ENCODE assay signal across 10 cellular contexts in genomic region chr6:30542404-30542725, GRCh38. TPM values are rescaled to one million over a fixed set of nuclear protein-coding genes. Genes with fewer than 3 reads are reported as not detected.
DNase-seq lines count a peak whose midpoint lies in the region; ATAC-seq, FAIRE-seq and TF ChIP-seq lines count a peak whose summit lies in the region.
"Had no signal": no experiment of that assay in that cellular context is flagged by ENCODE, and none has a peak within 500 bp of the region (broad histone marks: within the 10 kb centered on the region; RNA-seq: fewer than 3 reads in every experiment).

No MANE protein-coding gene starts in this region.

- WGBS in testis, 2 donors: 20 to 27% methylated on average over 4 of the region's 4 CpGs

- peak overlapping the region; percentile 78 for H2AFZ ChIP-seq in endothelial cell of umbilical vein (ENCODE audit: low read depth, low read length)

- intact Hi-C loops in endothelial cell of umbilical vein (cut with micrococcal nuclease) (loop anchor here (5.0 kb wide), 3 partner anchors 130 to 545 kb away; partner anchors contain the start of gene DHX16), testis (cut with DNase I; ENCODE audit: low total_unique reads) (no loop called here)

- no peaks in the 10 kb centered on the region for H3K79me2 ChIP-seq in endothelial cell of umbilical vein (ENCODE audit: control insufficient read depth, insufficient read depth, low read length)

- H3K9me3 ChIP-seq in endothelial cell of umbilical vein (replicated peaks; ENCODE audit: control insufficient read depth, insufficient read depth, low read length) (no peaks in the 10 kb centered on the region), testis (no peaks in the 10 kb centered on the region)
- H3K9me3 ChIP-seq: prostate gland had no signal

- FAIRE-seq in endothelial cell of umbilical vein (lab: Jason Lieb, UNC): no peak

- H3K9me1 ChIP-seq in endothelial cell of umbilical vein (replicated peaks; ENCODE audit: control insufficient read depth, extremely low read depth, insufficient read depth, low read length): no peaks in the 10 kb centered on the region

- no TSS peak for BruUV-seq in endothelial cell of umbilical vein (replicated peaks; lab: Mats Ljungman, UMichigan)

- H3K27ac ChIP-seq in endothelial cell of umbilical vein (ENCODE audit: insufficient read depth, low read depth, low read length): peak overlapping the region; percentile 81
- H3K27ac ChIP-seq in testis: no peak overlapping the region
- H3K27ac ChIP-seq: prostate gland had no signal

- peak overlapping the region; percentile 92 for H3K4me2 ChIP-seq in endothelial cell of umbilical vein (ENCODE audit: insufficient read depth, low read length)

- dilution Hi-C loops in endothelial cell of umbilical vein (cut with MboI; ENCODE audit: extremely low pct_ligation_motif_present, low sequenced_read_pairs): no loop called here

- H3K9ac ChIP-seq in endothelial cell of umbilical vein (replicated peaks; ENCODE audit: extremely low read depth, insufficient read depth, low read length): peak overlapping the region; percentile 34

- no peak for TF ChIP-seq CTCF in endothelial cell of umbilical vein (IDR thresholded peaks at IDR 0.05; ENCODE audit: extremely low read depth in 1 of 2, insufficient read depth in 1 of 2, low read depth in 1 of 2, low read length in 2 of 2)
- TF ChIP-seq CTCF in testis (IDR thresholded peaks at IDR 0.05): no peak

- TF ChIP-seq POLR2A in endothelial cell of umbilical vein (IDR thresholded peaks at IDR 0.05; ENCODE audit: low read depth, low read length) (no peak), testis (IDR thresholded peaks at IDR 0.05) (no peak)

- H3K4me3 Mint-ChIP-seq in activated CD8-positive, alpha-beta memory T cell treated with anti-CD3 and anti-CD28 coated beads, Interleukin-2, amount 10 ng/mL, durations not matched to agents 7 days and 5 days: peak overlapping the region; percentile 76
- peak overlapping the region; percentile 78 to 81 (median 81) for H3K4me3 Mint-ChIP-seq in T-cell
- peak overlapping the region; percentile 70 to 78 for H3K4me3 Mint-ChIP-seq in stimulated activated naive CD8-positive, alpha-beta T cell treated with anti-CD3 and anti-CD28 coated beads, Interleukin-15, amount 100 ng/mL, for 72 hours

- POLR2A ChIA-PET in T-cell (lab: Charles Lee) (interaction anchor here (0.6 to 1.7 kb wide), 9 partner anchors 9 to 658 kb away, joined by 3 to 30 read pairs (median 5); no protein-coding TSS in a partner anchor), endothelial cell of umbilical vein (lab: Charles Lee) (interaction anchor here (0.6 to 2.5 kb wide), 3 partner anchors 10 to 52 kb away, joined by 3 to 9 read pairs (median 5); no protein-coding TSS in a partner anchor)

- ATAC-seq in activated CD8-positive, alpha-beta memory T cell treated with anti-CD3 and anti-CD28 coated beads, Interleukin-2, amount 10 ng/mL, durations not matched to agents 7 days and 5 days: peak; percentile 43
- ATAC-seq in T-cell (replicated peaks in 1 of 4): peak; percentile 66 to 81 (median 72)
- peak; percentile 63 for ATAC-seq in stimulated activated naive CD8-positive, alpha-beta T cell treated with anti-CD3 and anti-CD28 coated beads, Interleukin-15, amount 100 ng/mL, for 72 hours

- no peaks in the 10 kb centered on the region for H4K20me1 ChIP-seq in endothelial cell of umbilical vein (replicated peaks; ENCODE audit: control insufficient read depth, extremely low read depth, insufficient read depth, low read length)

- peak; percentile 52 for DNase-seq in activated CD8-positive, alpha-beta memory T cell treated with anti-CD3 and anti-CD28 coated beads, Interleukin-2, amount 10 ng/mL, durations not matched to agents 7 days and 5 days
- no peak for DNase-seq in activated CD8-positive, alpha-beta memory T cell treated with anti-CD3 and anti-CD28 coated beads, Interleukin-2, amount 50 U/mL, for 4 hours
- DNase-seq in T-cell (peak in 22 of 34 experiments; percentile 20 to 55 (median 33)), endothelial cell of umbilical vein (ENCODE audit: low read depth, low spot score) (peak; percentile 36), NCI-H2171 (lab: John Stamatoyannopoulos, UW) (no peak), T1000 (lab: John Stamatoyannopoulos, UW) (no peak), testis (no peak)
- no peak for DNase-seq in stimulated activated naive CD8-positive, alpha-beta T cell treated with anti-CD3 and anti-CD28 coated beads, Interleukin-15, amount 100 ng/mL, for 72 hours
- DNase-seq: NCI-H446 had no signal

- H3K36me3 ChIP-seq in endothelial cell of umbilical vein (ENCODE audit: control insufficient read depth in 2 of 2, extremely low read depth in 1 of 2, insufficient read depth in 2 of 2, low read length in 2 of 2) (peaks cover 0 to 5% of the 10 kb centered on the region in 2 experiments), testis (ENCODE audit: low read depth, missing control alignments) (no peaks in the 10 kb centered on the region)
- H3K36me3 ChIP-seq: prostate gland had no signal

- H3K4me3 ChIP-seq in endothelial cell of umbilical vein (replicated peaks in 1 of 3; ENCODE audit: insufficient read depth in 1 of 3, low read depth in 1 of 3, low read length in 3 of 3): peak overlapping the region in 1 of 3 experiments; percentile 47
- H3K4me3 ChIP-seq in testis: no peak overlapping the region

- H3K27me3 Mint-ChIP-seq in activated CD8-positive, alpha-beta memory T cell treated with anti-CD3 and anti-CD28 coated beads, Interleukin-2, amount 10 ng/mL, durations not matched to agents 7 days and 5 days: no peaks in the 10 kb centered on the region
- no peaks in the 10 kb centered on the region for H3K27me3 Mint-ChIP-seq in T-cell
- H3K27me3 Mint-ChIP-seq in stimulated activated naive CD8-positive, alpha-beta T cell treated with anti-CD3 and anti-CD28 coated beads, Interleukin-15, amount 100 ng/mL, for 72 hours: no peaks in the 10 kb centered on the region

- no peaks in the 10 kb centered on the region for H3K9me3 Mint-ChIP-seq in activated CD8-positive, alpha-beta memory T cell treated with anti-CD3 and anti-CD28 coated beads, Interleukin-2, amount 10 ng/mL, durations not matched to agents 7 days and 5 days (ENCODE audit: low read depth)
- H3K9me3 Mint-ChIP-seq in T-cell: no peaks in the 10 kb centered on the region
- no peaks in the 10 kb centered on the region for H3K9me3 Mint-ChIP-seq in stimulated activated naive CD8-positive, alpha-beta T cell treated with anti-CD3 and anti-CD28 coated beads, Interleukin-15, amount 100 ng/mL, for 72 hours

- CTCF ChIA-PET in activated CD8-positive, alpha-beta memory T cell treated with anti-CD3 and anti-CD28 coated beads, Interleukin-2, amount 10 ng/mL, durations not matched to agents 7 days and 5 days (lab: Charles Lee): interaction anchor here (0.9 to 12.0 kb wide), 30 partner anchors 11 to 189 kb away, joined by 3 to 305 read pairs (median 14); partner anchors contain the start of genes ABCF1, DHX16 and TUBB
- CTCF ChIA-PET in T-cell (lab: Charles Lee): interaction anchor here (0.6 to 4.8 kb wide), 16 partner anchors 9 to 188 kb away, joined by 3 to 73 read pairs (median 11); partner anchors contain the start of genes ABCF1 (in 1 of the 2) and PRR3 (in 1 of the 2)
- CTCF ChIA-PET in endothelial cell of umbilical vein (lab: Charles Lee): interaction anchor here (1.0 to 13.7 kb wide), 22 partner anchors 9 to 189 kb away, joined by 3 to 522 read pairs (median 12); partner anchors contain the start of genes ABCF1, DHX16, GNL1 and PRR3

- H3K4me1 Mint-ChIP-seq in activated CD8-positive, alpha-beta memory T cell treated with anti-CD3 and anti-CD28 coated beads, Interleukin-2, amount 10 ng/mL, durations not matched to agents 7 days and 5 days: peaks cover 32% of the 10 kb centered on the region
- peaks cover 34 to 37% (median 35%) of the 10 kb centered on the region in 3 donors for H3K4me1 Mint-ChIP-seq in T-cell
- H3K4me1 Mint-ChIP-seq in stimulated activated naive CD8-positive, alpha-beta T cell treated with anti-CD3 and anti-CD28 coated beads, Interleukin-15, amount 100 ng/mL, for 72 hours: peaks cover 37% of the 10 kb centered on the region

- H3K4me1 ChIP-seq in endothelial cell of umbilical vein (ENCODE audit: control insufficient read depth, extremely low read depth, insufficient read depth, low read length) (peaks cover 29% of the 10 kb centered on the region), testis (peaks cover 6% of the 10 kb centered on the region)
- H3K4me1 ChIP-seq: prostate gland had no signal

- no peaks in the 10 kb centered on the region for H3K27me3 ChIP-seq in endothelial cell of umbilical vein (ENCODE audit: control insufficient read depth in 2 of 2, insufficient read depth in 2 of 2, low read length in 2 of 2)
- H3K27me3 ChIP-seq in testis: no peaks in the 10 kb centered on the region

- peaks cover 3% of the 10 kb centered on the region for H3K36me3 Mint-ChIP-seq in activated CD8-positive, alpha-beta memory T cell treated with anti-CD3 and anti-CD28 coated beads, Interleukin-2, amount 10 ng/mL, durations not matched to agents 7 days and 5 days
- H3K36me3 Mint-ChIP-seq in T-cell: peaks cover 7% of the 10 kb centered on the region

- peak overlapping the region; percentile 87 for H3K27ac Mint-ChIP-seq in activated CD8-positive, alpha-beta memory T cell treated with anti-CD3 and anti-CD28 coated beads, Interleukin-2, amount 10 ng/mL, durations not matched to agents 7 days and 5 days
- peak overlapping the region; percentile 91 to 95 for H3K27ac Mint-ChIP-seq in T-cell
- peak overlapping the region; percentile 10 for H3K27ac Mint-ChIP-seq in stimulated activated naive CD8-positive, alpha-beta T cell treated with anti-CD3 and anti-CD28 coated beads, Interleukin-15, amount 100 ng/mL, for 72 hours

RNA-seq across cellular contexts. Expression of gene GNL1, which starts 13.9 kb away (rescaled TPM):
- total RNA-seq in activated CD8-positive, alpha-beta memory T cell treated with anti-CD3 and anti-CD28 coated beads, Interleukin-2, amount 10 ng/mL, durations not matched to agents 7 days and 5 days: 10 to 100 TPM; 64.0 to 73.5 TPM
- total RNA-seq in T-cell (100 to 1,000 TPM in 2 of 5 donors, 10 to 100 TPM in 3; 65.5 to 167 (median 72.9) TPM), endothelial cell of umbilical vein (87.3 and 103 TPM in 2 replicates), testis (10 to 100 TPM; 68.7 to 72.8 TPM)
- polyA plus RNA-seq in endothelial cell of umbilical vein (58.4 and 63.1 TPM in 2 replicates), testis (ENCODE audit: insufficient read depth, low read depth, low replicate concordance) (205 TPM)
- polyA plus RNA-seq in endothelial cell of umbilical vein (2011; cell fraction: cytosol; rRNA removed): 48.2 and 59.3 TPM in 2 replicates
- polyA plus RNA-seq in endothelial cell of umbilical vein (2011; cell fraction: nucleus; rRNA removed): 60.5 and 77.4 TPM in 2 replicates
- 60.2 and 63.8 TPM in 2 replicates for polyA plus RNA-seq in endothelial cell of umbilical vein (2012)
- 53.5 and 54.4 TPM in 2 replicates for polyA minus RNA-seq in endothelial cell of umbilical vein
- 19.0 TPM for polyA minus RNA-seq in endothelial cell of umbilical vein (2011; cell fraction: cytosol; rRNA and poly(A)+ RNA removed)
- polyA minus RNA-seq in endothelial cell of umbilical vein (2011; cell fraction: nucleus; rRNA and poly(A)+ RNA removed): 22.0 and 23.6 TPM in 2 replicates

RNA-seq across cellular contexts. Expression of gene PRR3, which starts 14.7 kb away (rescaled TPM):
- 10 to 100 TPM; 19.5 to 23.6 TPM for total RNA-seq in activated CD8-positive, alpha-beta memory T cell treated with anti-CD3 and anti-CD28 coated beads, Interleukin-2, amount 10 ng/mL, durations not matched to agents 7 days and 5 days
- total RNA-seq in T-cell (10 to 100 TPM; 12.8 to 22.1 (median 19.7) TPM), endothelial cell of umbilical vein (10.6 and 12.0 TPM in 2 replicates), testis (10 to 100 TPM; 11.2 to 22.9 TPM)
- polyA plus RNA-seq in endothelial cell of umbilical vein (22.3 and 23.3 TPM in 2 replicates), testis (ENCODE audit: insufficient read depth, low read depth, low replicate concordance) (11.0 TPM)
- 12.1 and 12.9 TPM in 2 replicates for polyA plus RNA-seq in endothelial cell of umbilical vein (2011; cell fraction: cytosol; rRNA removed)
- 13.5 and 15.0 TPM in 2 replicates for polyA plus RNA-seq in endothelial cell of umbilical vein (2011; cell fraction: nucleus; rRNA removed)
- polyA plus RNA-seq in endothelial cell of umbilical vein (2012): 6.6 and 8.4 TPM in 2 replicates
- polyA minus RNA-seq in endothelial cell of umbilical vein: 15.3 and 22.2 TPM in 2 replicates
- polyA minus RNA-seq in endothelial cell of umbilical vein (2011; cell fraction: cytosol; rRNA and poly(A)+ RNA removed): 22.1 TPM
- 7.6 and 12.0 TPM in 2 replicates for polyA minus RNA-seq in endothelial cell of umbilical vein (2011; cell fraction: nucleus; rRNA and poly(A)+ RNA removed)

RNA-seq across cellular contexts. Expression of gene ABCF1, which starts 28.9 kb away (rescaled TPM):
- total RNA-seq in activated CD8-positive, alpha-beta memory T cell treated with anti-CD3 and anti-CD28 coated beads, Interleukin-2, amount 10 ng/mL, durations not matched to agents 7 days and 5 days: 10 to 100 TPM; 73.8 to 98.6 TPM
- total RNA-seq in T-cell (10 to 100 TPM; 61.1 to 89.9 (median 73.8) TPM), endothelial cell of umbilical vein (55.8 and 60.3 TPM in 2 replicates), testis (10 to 100 TPM; 63.2 to 67.1 TPM)
- polyA plus RNA-seq in endothelial cell of umbilical vein (29.0 and 34.0 TPM in 2 replicates), testis (ENCODE audit: insufficient read depth, low read depth, low replicate concordance) (104 TPM)
- 37.2 and 42.3 TPM in 2 replicates for polyA plus RNA-seq in endothelial cell of umbilical vein (2011; cell fraction: cytosol; rRNA removed)
- 73.9 and 111 TPM in 2 replicates for polyA plus RNA-seq in endothelial cell of umbilical vein (2011; cell fraction: nucleus; rRNA removed)
- 53.7 and 54.0 TPM in 2 replicates for polyA plus RNA-seq in endothelial cell of umbilical vein (2012)
- 48.1 and 55.2 TPM in 2 replicates for polyA minus RNA-seq in endothelial cell of umbilical vein
- polyA minus RNA-seq in endothelial cell of umbilical vein (2011; cell fraction: cytosol; rRNA and poly(A)+ RNA removed): 50.5 TPM
- polyA minus RNA-seq in endothelial cell of umbilical vein (2011; cell fraction: nucleus; rRNA and poly(A)+ RNA removed): 23.3 and 30.2 TPM in 2 replicates

RNA-seq across cellular contexts. Expression of gene HLA-E, which starts 53.1 kb away (rescaled TPM):
- 100 to 1,000 TPM; 395 to 602 TPM for total RNA-seq in activated CD8-positive, alpha-beta memory T cell treated with anti-CD3 and anti-CD28 coated beads, Interleukin-2, amount 10 ng/mL, durations not matched to agents 7 days and 5 days
- 1,000 to 10,000 TPM; 1,114 to 1,417 (median 1,253) TPM for total RNA-seq in T-cell
- total RNA-seq in endothelial cell of umbilical vein: 249 and 271 TPM in 2 replicates
- 277 and 298 TPM in 2 replicates for polyA plus RNA-seq in endothelial cell of umbilical vein
- 254 and 295 TPM in 2 replicates for polyA plus RNA-seq in endothelial cell of umbilical vein (2011; cell fraction: cytosol; rRNA removed)
- 225 and 229 TPM in 2 replicates for polyA plus RNA-seq in endothelial cell of umbilical vein (2011; cell fraction: nucleus; rRNA removed)
- polyA plus RNA-seq in endothelial cell of umbilical vein (2012): 225 and 308 TPM in 2 replicates
- 251 and 253 TPM in 2 replicates for polyA minus RNA-seq in endothelial cell of umbilical vein
- polyA minus RNA-seq in endothelial cell of umbilical vein (2011; cell fraction: cytosol; rRNA and poly(A)+ RNA removed): 24.6 TPM
- 74.0 and 113 TPM in 2 replicates for polyA minus RNA-seq in endothelial cell of umbilical vein (2011; cell fraction: nucleus; rRNA and poly(A)+ RNA removed)
- 100 to 1,000 TPM in 1 of 2 donors, 10 to 100 TPM in 1; 90.2 to 145 TPM for total RNA-seq in testis
- 253 TPM for polyA plus RNA-seq in testis (ENCODE audit: insufficient read depth, low read depth, low replicate concordance)

Comparison
In these comparisons a context has a peak if more than half of its experiments do, and no peak if none do; other contexts are left out.
1. DNase-seq: peak in activated CD8-positive, alpha-beta memory T cell treated with anti-CD3 and anti-CD28 coated beads, Interleukin-2, amount 10 ng/mL, durations not matched to agents 7 days and 5 days (single experiment), T-cell (22 of 34) and endothelial cell of umbilical vein (single experiment); none in activated CD8-positive, alpha-beta memory T cell treated with anti-CD3 and anti-CD28 coated beads, Interleukin-2, amount 50 U/mL, for 4 hours (single experiment), stimulated activated naive CD8-positive, alpha-beta T cell treated with anti-CD3 and anti-CD28 coated beads, Interleukin-15, amount 100 ng/mL, for 72 hours (0 of 2), NCI-H2171 (single experiment), T1000 (single experiment) and testis (single experiment).
2. H3K27ac Mint-ChIP-seq: peak in every context shown above with its lines; median percentile 93 in T-cell; 87 in activated CD8-positive, alpha-beta memory T cell treated with anti-CD3 and anti-CD28 coated beads, Interleukin-2, amount 10 ng/mL, durations not matched to agents 7 days and 5 days; 10 in stimulated activated naive CD8-positive, alpha-beta T cell treated with anti-CD3 and anti-CD28 coated beads, Interleukin-15, amount 100 ng/mL, for 72 hours.
3. Peak in every context shown above with its lines, with median percentiles within 50 percentile points of each other: ATAC-seq and H3K4me3 Mint-ChIP-seq.